ENCODE assay signal across 1 cellular context in the genomic region with DNA sequence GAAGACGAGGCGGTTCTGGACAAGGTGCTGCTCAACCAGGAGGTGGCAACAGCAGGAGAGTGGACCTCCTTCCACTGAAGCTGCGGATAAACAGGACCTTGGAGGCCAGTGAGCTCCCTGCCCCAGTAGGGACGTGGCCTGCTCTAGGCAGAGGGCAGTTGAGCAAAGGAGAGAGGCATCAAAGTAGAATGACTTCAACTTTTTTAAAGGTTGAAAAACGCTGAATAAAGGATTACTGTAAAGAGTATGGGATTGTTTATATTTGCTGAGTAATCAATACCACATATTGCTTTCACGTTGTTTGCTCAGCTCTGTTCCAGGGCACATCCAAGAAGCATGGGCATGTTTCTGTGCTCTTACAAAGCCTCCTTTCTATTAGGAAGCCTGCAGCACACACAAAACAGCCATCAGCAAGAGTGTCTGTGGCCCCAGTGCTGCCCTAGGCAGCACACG.
A peak's percentile ranks its signal among the peaks of the same experiment; 100 is the strongest.
TF ChIP-seq lines count a peak whose summit lies in the region.

No MANE protein-coding gene starts in this region.

TF ChIP-seq in HepG2, 621 proteins besides CTCF, POLR2A, EP300 and RAD21 (continued from another document):
- TF ChIP-seq, protein P1, sequence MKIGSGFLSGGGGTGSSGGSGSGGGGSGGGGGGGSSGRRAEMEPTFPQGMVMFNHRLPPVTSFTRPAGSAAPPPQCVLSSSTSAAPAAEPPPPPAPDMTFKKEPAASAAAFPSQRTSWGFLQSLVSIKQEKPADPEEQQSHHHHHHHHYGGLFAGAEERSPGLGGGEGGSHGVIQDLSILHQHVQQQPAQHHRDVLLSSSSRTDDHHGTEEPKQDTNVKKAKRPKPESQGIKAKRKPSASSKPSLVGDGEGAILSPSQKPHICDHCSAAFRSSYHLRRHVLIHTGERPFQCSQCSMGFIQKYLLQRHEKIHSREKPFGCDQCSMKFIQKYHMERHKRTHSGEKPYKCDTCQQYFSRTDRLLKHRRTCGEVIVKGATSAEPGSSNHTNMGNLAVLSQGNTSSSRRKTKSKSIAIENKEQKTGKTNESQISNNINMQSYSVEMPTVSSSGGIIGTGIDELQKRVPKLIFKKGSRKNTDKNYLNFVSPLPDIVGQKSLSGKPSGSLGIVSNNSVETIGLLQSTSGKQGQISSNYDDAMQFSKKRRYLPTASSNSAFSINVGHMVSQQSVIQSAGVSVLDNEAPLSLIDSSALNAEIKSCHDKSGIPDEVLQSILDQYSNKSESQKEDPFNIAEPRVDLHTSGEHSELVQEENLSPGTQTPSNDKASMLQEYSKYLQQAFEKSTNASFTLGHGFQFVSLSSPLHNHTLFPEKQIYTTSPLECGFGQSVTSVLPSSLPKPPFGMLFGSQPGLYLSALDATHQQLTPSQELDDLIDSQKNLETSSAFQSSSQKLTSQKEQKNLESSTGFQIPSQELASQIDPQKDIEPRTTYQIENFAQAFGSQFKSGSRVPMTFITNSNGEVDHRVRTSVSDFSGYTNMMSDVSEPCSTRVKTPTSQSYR (CRISPR knock-in tag; IDR thresholded peaks at IDR 0.05; ENCODE audit: borderline replicate concordance), result peak; percentile 5; the same call in 1 of the 2 replicates
- TF ChIP-seq ZNF678 (CRISPR knock-in tag; IDR thresholded peaks at IDR 0.05), result no peak
- no peak for TF ChIP-seq ZNF160 (CRISPR knock-in tag; IDR thresholded peaks at IDR 0.05)
- TF ChIP-seq PCBP1 (IDR thresholded peaks at IDR 0.05; ENCODE audit: borderline replicate concordance, low read depth, low read length), result no peak
- TF ChIP-seq, protein P2, sequence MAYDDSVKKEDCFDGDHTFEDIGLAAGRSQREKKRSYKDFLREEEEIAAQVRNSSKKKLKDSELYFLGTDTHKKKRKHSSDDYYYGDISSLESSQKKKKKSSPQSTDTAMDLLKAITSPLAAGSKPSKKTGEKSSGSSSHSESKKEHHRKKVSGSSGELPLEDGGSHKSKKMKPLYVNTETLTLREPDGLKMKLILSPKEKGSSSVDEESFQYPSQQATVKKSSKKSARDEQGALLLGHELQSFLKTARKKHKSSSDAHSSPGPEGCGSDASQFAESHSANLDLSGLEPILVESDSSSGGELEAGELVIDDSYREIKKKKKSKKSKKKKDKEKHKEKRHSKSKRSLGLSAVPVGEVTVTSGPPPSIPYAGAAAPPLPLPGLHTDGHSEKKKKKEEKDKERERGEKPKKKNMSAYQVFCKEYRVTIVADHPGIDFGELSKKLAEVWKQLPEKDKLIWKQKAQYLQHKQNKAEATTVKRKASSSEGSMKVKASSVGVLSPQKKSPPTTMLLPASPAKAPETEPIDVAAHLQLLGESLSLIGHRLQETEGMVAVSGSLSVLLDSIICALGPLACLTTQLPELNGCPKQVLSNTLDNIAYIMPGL (CRISPR knock-in tag; IDR thresholded peaks at IDR 0.05; ENCODE audit: borderline replicate concordance in 1 of 2, low read depth in 1 of 2), result peak; percentile 40 to 58; a peak in 2 of 4 replicates
- TF ChIP-seq, protein P3, sequence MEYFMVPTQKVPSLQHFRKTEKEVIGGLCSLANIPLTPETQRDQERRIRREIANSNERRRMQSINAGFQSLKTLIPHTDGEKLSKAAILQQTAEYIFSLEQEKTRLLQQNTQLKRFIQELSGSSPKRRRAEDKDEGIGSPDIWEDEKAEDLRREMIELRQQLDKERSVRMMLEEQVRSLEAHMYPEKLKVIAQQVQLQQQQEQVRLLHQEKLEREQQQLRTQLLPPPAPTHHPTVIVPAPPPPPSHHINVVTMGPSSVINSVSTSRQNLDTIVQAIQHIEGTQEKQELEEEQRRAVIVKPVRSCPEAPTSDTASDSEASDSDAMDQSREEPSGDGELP (IDR thresholded peaks at IDR 0.05; ENCODE audit: borderline replicate concordance, low read depth), result peak; percentile 67; the same call in 1 of the 2 replicates
- peak; percentile 51 for TF ChIP-seq STAG1 (CRISPR knock-in tag; IDR thresholded peaks at IDR 0.05)
- no peak for TF ChIP-seq ZKSCAN1 (IDR thresholded peaks at IDR 0.05; ENCODE audit: low read length)
- no peak for TF ChIP-seq ZZZ3 (CRISPR knock-in tag; IDR thresholded peaks at IDR 0.05; ENCODE audit: borderline replicate concordance)
- TF ChIP-seq, protein P4, sequence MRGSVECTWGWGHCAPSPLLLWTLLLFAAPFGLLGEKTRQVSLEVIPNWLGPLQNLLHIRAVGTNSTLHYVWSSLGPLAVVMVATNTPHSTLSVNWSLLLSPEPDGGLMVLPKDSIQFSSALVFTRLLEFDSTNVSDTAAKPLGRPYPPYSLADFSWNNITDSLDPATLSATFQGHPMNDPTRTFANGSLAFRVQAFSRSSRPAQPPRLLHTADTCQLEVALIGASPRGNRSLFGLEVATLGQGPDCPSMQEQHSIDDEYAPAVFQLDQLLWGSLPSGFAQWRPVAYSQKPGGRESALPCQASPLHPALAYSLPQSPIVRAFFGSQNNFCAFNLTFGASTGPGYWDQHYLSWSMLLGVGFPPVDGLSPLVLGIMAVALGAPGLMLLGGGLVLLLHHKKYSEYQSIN (CRISPR knock-in tag; IDR thresholded peaks at IDR 0.05; ENCODE audit: borderline replicate concordance), result no peak
- peak; percentile 68 for TF ChIP-seq ARNTL (CRISPR knock-in tag; IDR thresholded peaks at IDR 0.05)
- TF ChIP-seq ARNT (IDR thresholded peaks at IDR 0.05), result no peak
- TF ChIP-seq KDM2A (CRISPR knock-in tag; IDR thresholded peaks at IDR 0.05; ENCODE audit: borderline replicate concordance, low read depth), result no peak; the same call in 1 of the 2 replicates
- TF ChIP-seq SIN3A (IDR thresholded peaks at IDR 0.05; ENCODE audit: borderline replicate concordance, low read depth, low read length), result 0 out of 2 replicates have a peak, but pooled peaks have one; percentile 47
- no peak for TF ChIP-seq MBNL3 (CRISPR knock-in tag; conservative IDR thresholded peaks at IDR 0.05)
- TF ChIP-seq, protein P5, sequence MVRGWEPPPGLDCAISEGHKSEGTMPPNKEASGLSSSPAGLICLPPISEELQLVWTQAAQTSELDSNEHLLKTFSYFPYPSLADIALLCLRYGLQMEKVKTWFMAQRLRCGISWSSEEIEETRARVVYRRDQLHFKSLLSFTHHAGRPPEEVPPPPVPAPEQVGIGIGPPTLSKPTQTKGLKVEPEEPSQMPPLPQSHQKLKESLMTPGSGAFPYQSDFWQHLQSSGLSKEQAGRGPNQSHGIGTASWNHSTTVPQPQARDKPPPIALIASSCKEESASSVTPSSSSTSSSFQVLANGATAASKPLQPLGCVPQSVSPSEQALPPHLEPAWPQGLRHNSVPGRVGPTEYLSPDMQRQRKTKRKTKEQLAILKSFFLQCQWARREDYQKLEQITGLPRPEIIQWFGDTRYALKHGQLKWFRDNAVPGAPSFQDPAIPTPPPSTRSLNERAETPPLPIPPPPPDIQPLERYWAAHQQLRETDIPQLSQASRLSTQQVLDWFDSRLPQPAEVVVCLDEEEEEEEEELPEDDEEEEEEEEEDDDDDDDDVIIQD (CRISPR knock-in tag; IDR thresholded peaks at IDR 0.05; ENCODE audit: low read depth), result peak; percentile 10; the same call in 1 of the 2 replicates
- TF ChIP-seq, protein P6, sequence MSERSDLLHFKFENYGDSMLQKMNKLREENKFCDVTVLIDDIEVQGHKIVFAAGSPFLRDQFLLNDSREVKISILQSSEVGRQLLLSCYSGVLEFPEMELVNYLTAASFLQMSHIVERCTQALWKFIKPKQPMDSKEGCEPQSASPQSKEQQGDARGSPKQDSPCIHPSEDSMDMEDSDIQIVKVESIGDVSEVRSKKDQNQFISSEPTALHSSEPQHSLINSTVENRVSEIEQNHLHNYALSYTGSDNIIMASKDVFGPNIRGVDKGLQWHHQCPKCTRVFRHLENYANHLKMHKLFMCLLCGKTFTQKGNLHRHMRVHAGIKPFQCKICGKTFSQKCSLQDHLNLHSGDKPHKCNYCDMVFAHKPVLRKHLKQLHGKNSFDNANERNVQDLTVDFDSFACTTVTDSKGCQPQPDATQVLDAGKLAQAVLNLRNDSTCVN (CRISPR knock-in tag; IDR thresholded peaks at IDR 0.05; ENCODE audit: borderline replicate concordance), result 0 out of 2 replicates have a peak, but pooled peaks have one; percentile 14
- TF ChIP-seq FOXP1 (IDR thresholded peaks at IDR 0.05), result peak; percentile 43; the same call in 1 of the 2 replicates
- peak; percentile 87 for TF ChIP-seq FOXP1 (CRISPR knock-in tag; IDR thresholded peaks at IDR 0.05)
- TF ChIP-seq POLR2AphosphoS2 (IDR thresholded peaks at IDR 0.05; ENCODE audit: low read depth, low read length), result no peak
- TF ChIP-seq NPAS2 (CRISPR knock-in tag; IDR thresholded peaks at IDR 0.05; ENCODE audit: borderline replicate concordance), result no peak
- TF ChIP-seq TP53 (CRISPR knock-in tag; conservative IDR thresholded peaks at IDR 0.05), result 0 out of 2 replicates have a peak, but pooled peaks have one; percentile 40
- TF ChIP-seq, protein P7, sequence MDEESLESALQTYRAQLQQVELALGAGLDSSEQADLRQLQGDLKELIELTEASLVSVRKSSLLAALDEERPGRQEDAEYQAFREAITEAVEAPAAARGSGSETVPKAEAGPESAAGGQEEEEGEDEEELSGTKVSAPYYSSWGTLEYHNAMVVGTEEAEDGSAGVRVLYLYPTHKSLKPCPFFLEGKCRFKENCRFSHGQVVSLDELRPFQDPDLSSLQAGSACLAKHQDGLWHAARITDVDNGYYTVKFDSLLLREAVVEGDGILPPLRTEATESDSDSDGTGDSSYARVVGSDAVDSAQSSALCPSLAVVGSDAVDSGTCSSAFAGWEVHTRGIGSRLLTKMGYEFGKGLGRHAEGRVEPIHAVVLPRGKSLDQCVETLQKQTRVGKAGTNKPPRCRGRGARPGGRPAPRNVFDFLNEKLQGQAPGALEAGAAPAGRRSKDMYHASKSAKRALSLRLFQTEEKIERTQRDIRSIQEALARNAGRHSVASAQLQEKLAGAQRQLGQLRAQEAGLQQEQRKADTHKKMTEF (CRISPR knock-in tag; IDR thresholded peaks at IDR 0.05), result peak; percentile 79
- TF ChIP-seq, protein P8, sequence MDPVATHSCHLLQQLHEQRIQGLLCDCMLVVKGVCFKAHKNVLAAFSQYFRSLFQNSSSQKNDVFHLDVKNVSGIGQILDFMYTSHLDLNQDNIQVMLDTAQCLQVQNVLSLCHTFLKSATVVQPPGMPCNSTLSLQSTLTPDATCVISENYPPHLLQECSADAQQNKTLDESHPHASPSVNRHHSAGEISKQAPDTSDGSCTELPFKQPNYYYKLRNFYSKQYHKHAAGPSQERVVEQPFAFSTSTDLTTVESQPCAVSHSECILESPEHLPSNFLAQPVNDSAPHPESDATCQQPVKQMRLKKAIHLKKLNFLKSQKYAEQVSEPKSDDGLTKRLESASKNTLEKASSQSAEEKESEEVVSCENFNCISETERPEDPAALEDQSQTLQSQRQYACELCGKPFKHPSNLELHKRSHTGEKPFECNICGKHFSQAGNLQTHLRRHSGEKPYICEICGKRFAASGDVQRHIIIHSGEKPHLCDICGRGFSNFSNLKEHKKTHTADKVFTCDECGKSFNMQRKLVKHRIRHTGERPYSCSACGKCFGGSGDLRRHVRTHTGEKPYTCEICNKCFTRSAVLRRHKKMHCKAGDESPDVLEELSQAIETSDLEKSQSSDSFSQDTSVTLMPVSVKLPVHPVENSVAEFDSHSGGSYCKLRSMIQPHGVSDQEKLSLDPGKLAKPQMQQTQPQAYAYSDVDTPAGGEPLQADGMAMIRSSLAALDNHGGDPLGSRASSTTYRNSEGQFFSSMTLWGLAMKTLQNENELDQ (CRISPR knock-in tag; IDR thresholded peaks at IDR 0.05; ENCODE audit: borderline replicate concordance), result no peak
- TF ChIP-seq ZNF598 (CRISPR knock-in tag; IDR thresholded peaks at IDR 0.05; ENCODE audit: borderline replicate concordance), result no peak
- TF ChIP-seq ZNF749 (CRISPR knock-in tag; IDR thresholded peaks at IDR 0.05; ENCODE audit: borderline replicate concordance), result no peak
- 0 out of 2 replicates have a peak, but pooled peaks have one; percentile 36 for TF ChIP-seq NKX3-1 (CRISPR knock-in tag; IDR thresholded peaks at IDR 0.05)
- no peak for TF ChIP-seq ZNF607 (CRISPR knock-in tag; IDR thresholded peaks at IDR 0.05; ENCODE audit: borderline replicate concordance)
- TF ChIP-seq SAFB2 (CRISPR knock-in tag; IDR thresholded peaks at IDR 0.05; ENCODE audit: borderline replicate concordance, low read depth), result no peak
- TF ChIP-seq FOXK2 (IDR thresholded peaks at IDR 0.05), result peak; percentile 18; the same call in 1 of the 2 replicates
- no peak for TF ChIP-seq ZBTB1 (CRISPR knock-in tag; IDR thresholded peaks at IDR 0.05; ENCODE audit: borderline replicate concordance)
- TF ChIP-seq, protein P9, sequence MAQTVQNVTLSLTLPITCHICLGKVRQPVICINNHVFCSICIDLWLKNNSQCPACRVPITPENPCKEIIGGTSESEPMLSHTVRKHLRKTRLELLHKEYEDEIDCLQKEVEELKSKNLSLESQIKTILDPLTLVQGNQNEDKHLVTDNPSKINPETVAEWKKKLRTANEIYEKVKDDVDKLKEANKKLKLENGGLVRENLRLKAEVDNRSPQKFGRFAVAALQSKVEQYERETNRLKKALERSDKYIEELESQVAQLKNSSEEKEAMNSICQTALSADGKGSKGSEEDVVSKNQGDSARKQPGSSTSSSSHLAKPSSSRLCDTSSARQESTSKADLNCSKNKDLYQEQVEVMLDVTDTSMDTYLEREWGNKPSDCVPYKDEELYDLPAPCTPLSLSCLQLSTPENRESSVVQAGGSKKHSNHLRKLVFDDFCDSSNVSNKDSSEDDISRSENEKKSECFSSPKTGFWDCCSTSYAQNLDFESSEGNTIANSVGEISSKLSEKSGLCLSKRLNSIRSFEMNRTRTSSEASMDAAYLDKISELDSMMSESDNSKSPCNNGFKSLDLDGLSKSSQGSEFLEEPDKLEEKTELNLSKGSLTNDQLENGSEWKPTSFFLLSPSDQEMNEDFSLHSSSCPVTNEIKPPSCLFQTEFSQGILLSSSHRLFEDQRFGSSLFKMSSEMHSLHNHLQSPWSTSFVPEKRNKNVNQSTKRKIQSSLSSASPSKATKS (CRISPR knock-in tag; IDR thresholded peaks at IDR 0.05), result no peak
- TF ChIP-seq, protein P10, sequence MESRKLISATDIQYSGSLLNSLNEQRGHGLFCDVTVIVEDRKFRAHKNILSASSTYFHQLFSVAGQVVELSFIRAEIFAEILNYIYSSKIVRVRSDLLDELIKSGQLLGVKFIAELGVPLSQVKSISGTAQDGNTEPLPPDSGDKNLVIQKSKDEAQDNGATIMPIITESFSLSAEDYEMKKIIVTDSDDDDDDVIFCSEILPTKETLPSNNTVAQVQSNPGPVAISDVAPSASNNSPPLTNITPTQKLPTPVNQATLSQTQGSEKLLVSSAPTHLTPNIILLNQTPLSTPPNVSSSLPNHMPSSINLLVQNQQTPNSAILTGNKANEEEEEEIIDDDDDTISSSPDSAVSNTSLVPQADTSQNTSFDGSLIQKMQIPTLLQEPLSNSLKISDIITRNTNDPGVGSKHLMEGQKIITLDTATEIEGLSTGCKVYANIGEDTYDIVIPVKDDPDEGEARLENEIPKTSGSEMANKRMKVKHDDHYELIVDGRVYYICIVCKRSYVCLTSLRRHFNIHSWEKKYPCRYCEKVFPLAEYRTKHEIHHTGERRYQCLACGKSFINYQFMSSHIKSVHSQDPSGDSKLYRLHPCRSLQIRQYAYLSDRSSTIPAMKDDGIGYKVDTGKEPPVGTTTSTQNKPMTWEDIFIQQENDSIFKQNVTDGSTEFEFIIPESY (CRISPR knock-in tag; IDR thresholded peaks at IDR 0.05), result no peak
TF ChIP-seq in HepG2: peak in this region for 196.
